ENCODE assay signal across 11 cellular contexts in genomic region chr7:141660259-141660658, GRCh38.
DNase-seq lines count a peak whose midpoint lies in the region; ATAC-seq and TF ChIP-seq lines count a peak whose summit lies in the region.
"Had no signal": no experiment of that assay in that cellular context is flagged by ENCODE, and none has a peak within 500 bp of the region (broad histone marks: within the 10 kb centered on the region; RNA-seq: fewer than 3 reads in every experiment).

No MANE protein-coding gene starts in this region.

- peak overlapping the region; percentile 47 for H3K27ac ChIP-seq in neutrophil
- H3K27ac ChIP-seq: RWPE1 had no signal

- peaks cover 5% of the 10 kb centered on the region in 2 experiments for H3K4me1 ChIP-seq in neutrophil (ENCODE audit: control insufficient read depth in 1 of 2, insufficient read depth in 1 of 2, low read depth in 1 of 2, low read length in 1 of 2)

- peaks cover 35% of the 10 kb centered on the region for H3K36me3 Mint-ChIP-seq in effector memory CD8-positive, alpha-beta T cell (ENCODE audit: insufficient read depth)

- H3K27me3 ChIP-seq in neutrophil: no peaks in the 10 kb centered on the region

- no peak for TF ChIP-seq CTCF in neutrophil (IDR thresholded peaks at IDR 0.05)

- no peaks in the 10 kb centered on the region for H3K27me3 Mint-ChIP-seq in effector memory CD8-positive, alpha-beta T cell

- peaks cover 0 to 10% of the 10 kb centered on the region in 2 donors for H3K4me1 Mint-ChIP-seq in effector memory CD8-positive, alpha-beta T cell (ENCODE audit: low read depth in 2 of 2)

- DNase-seq in GF-D8 (lab: John Stamatoyannopoulos, UW) (peak; percentile 80), RPMI8226 (peak; percentile 94), NCI-H226 (no peak), HCEC 1CT (no peak)
- DNase-seq in effector memory CD8-positive, alpha-beta T cell: no peak
- no peak for DNase-seq in stimulated activated CD4-positive, alpha-beta T cell treated with anti-CD3 and anti-CD28 coated beads, Interleukin-2, amount 100 ng/mL, for 24 hours
- DNase-seq: stimulated activated naive CD4-positive, alpha-beta T cell treated with Interleukin-2 at 50 U/mL for 16 hours had no signal

- ATAC-seq in effector memory CD8-positive, alpha-beta T cell (replicated peaks): no peak
- no peak for ATAC-seq in HG02623 (IDR thresholded peaks at IDR 0.05; ENCODE audit: unreplicated experiment)

- H3K9me3 Mint-ChIP-seq in effector memory CD8-positive, alpha-beta T cell: no peaks in the 10 kb centered on the region

- H3K4me3 Mint-ChIP-seq in effector memory CD8-positive, alpha-beta T cell: no peak overlapping the region

- H3K4me3 ChIP-seq in neutrophil (ENCODE audit: low read depth in 1 of 2, low read length in 1 of 2): no peak overlapping the region
- H3K4me3 ChIP-seq: smooth muscle cell had no signal

- no peaks in the 10 kb centered on the region for H3K36me3 ChIP-seq in neutrophil

- H3K9me3 ChIP-seq in neutrophil: no peaks in the 10 kb centered on the region

- H3K27ac Mint-ChIP-seq in effector memory CD8-positive, alpha-beta T cell: peak overlapping the region; percentile 77 to 80

Comparison
In these comparisons a context has a peak if more than half of its experiments do, and no peak if none do; other contexts are left out.
1. DNase-seq: peak in GF-D8 (single experiment) and RPMI8226 (single experiment); none in effector memory CD8-positive, alpha-beta T cell (0 of 3), stimulated activated CD4-positive, alpha-beta T cell treated with anti-CD3 and anti-CD28 coated beads, Interleukin-2, amount 100 ng/mL, for 24 hours (0 of 2), NCI-H226 (single experiment) and HCEC 1CT (single experiment).